Comparison of ENCODE assay signal across 17 cellular contexts in genomic region chr4:26132858-26133257, GRCh38.
DNase-seq lines count a peak whose midpoint lies in the region; ATAC-seq and TF ChIP-seq lines count a peak whose summit lies in the region.
"Had no signal": no experiment of that assay in that cellular context is flagged by ENCODE, and none has a peak within 500 bp of the region (broad histone marks: within the 10 kb centered on the region; RNA-seq: fewer than 3 reads in every experiment).

No MANE protein-coding gene starts in this region.

- peaks cover 41% of the 10 kb centered on the region for H3K4me1 Mint-ChIP-seq in activated CD4-positive, alpha-beta T cell treated with anti-CD3 and anti-CD28 coated beads for 36 hours
- H3K4me1 Mint-ChIP-seq in natural killer cell treated with Interleukin-12 subunit alpha and Interleukin-12 subunit beta and Interleukin-15 and Interleukin-18, amount 100 ng/mL, for 72 hours (ENCODE audit: low read depth in 2 of 2) = peaks cover 66 to 70% of the 10 kb centered on the region in 2 donors

- DNase-seq in activated CD4-positive, alpha-beta T cell treated with anti-CD3 and anti-CD28 coated beads for 36 hours = no peak
- no peak for DNase-seq in activated CD4-positive, alpha-beta T cell treated with anti-CD3 and anti-CD28 coated beads, Interleukin-2, amount 50 U/mL, for 4 hours
- DNase-seq in brain microvascular endothelial cell = no peak
- DNase-seq in natural killer cell treated with Interleukin-12 subunit alpha and Interleukin-12 subunit beta and Interleukin-15 and Interleukin-18, amount 100 ng/mL, for 72 hours (ENCODE audit: low spot score) = no peak
- DNase-seq in HUDEP-2 (lab: John Stamatoyannopoulos, UW; ENCODE audit: unreplicated experiment in 76 of 76) = no peak
- DNase-seq: activated CD4-positive, alpha-beta T cell treated with anti-CD3 and anti-CD28 coated beads, Interleukin-2, amount 50 U/mL, for 48 hours; activated naive CD4-positive, alpha-beta T cell treated with anti-CD3 and anti-CD28 coated beads, Interleukin-2, amount 50 U/mL, for 16 hours; cerebellar nuclear complex; NCI-H2107; stimulated activated CD4-positive, alpha-beta T cell treated with anti-CD3 and anti-CD28 coated beads, Interleukin-15, amount 100 ng/mL, for 24 hours; SW 1271 had no signal

- peaks cover 12% of the 10 kb centered on the region for H3K9me3 Mint-ChIP-seq in activated CD4-positive, alpha-beta T cell treated with anti-CD3 and anti-CD28 coated beads for 36 hours (ENCODE audit: low read depth)
- peaks cover 11% of the 10 kb centered on the region for H3K9me3 Mint-ChIP-seq in natural killer cell treated with Interleukin-12 subunit alpha and Interleukin-12 subunit beta and Interleukin-15 and Interleukin-18, amount 100 ng/mL, for 72 hours

- TF ChIP-seq CTCF in brain microvascular endothelial cell (IDR thresholded peaks at IDR 0.05; ENCODE audit: low read depth, low read length, missing control alignments) = peak; percentile 6

- no peak for ATAC-seq in activated CD4-positive, alpha-beta T cell treated with anti-CD3 and anti-CD28 coated beads for 36 hours
- no peak for ATAC-seq in natural killer cell treated with Interleukin-12 subunit alpha and Interleukin-12 subunit beta and Interleukin-15 and Interleukin-18, amount 100 ng/mL, for 72 hours
- ATAC-seq in HG02884 (IDR thresholded peaks at IDR 0.05; ENCODE audit: unreplicated experiment) (no peak), HG03097 (IDR thresholded peaks at IDR 0.05; ENCODE audit: low FRiP score, unreplicated experiment) (no peak)

- no peak overlapping the region for H3K4me3 ChIP-seq in brain microvascular endothelial cell (ENCODE audit: low read depth, low read length)
- H3K4me3 ChIP-seq: esophagus muscularis mucosa, pancreas had no signal

- intact Hi-C loops in activated CD4-positive, alpha-beta T cell treated with anti-CD3 and anti-CD28 coated beads for 36 hours (cut with DNase I, micrococcal nuclease) = loop anchor here in 1 of 2 experiments (5.0 kb wide), 1 partner anchor 64 kb away; no protein-coding TSS in a partner anchor

- TF ChIP-seq EP300 in Ishikawa (IDR thresholded peaks at IDR 0.05; ENCODE audit: borderline replicate concordance) = no peak

- no peaks in the 10 kb centered on the region for H3K27me3 ChIP-seq in brain microvascular endothelial cell (replicated peaks)
- H3K27me3 ChIP-seq: esophagus muscularis mucosa, pancreas had no signal

- no peaks in the 10 kb centered on the region for H3K36me3 ChIP-seq in brain microvascular endothelial cell (replicated peaks)
- H3K36me3 ChIP-seq: esophagus muscularis mucosa, pancreas had no signal

- H3K4me3 Mint-ChIP-seq in activated CD4-positive, alpha-beta T cell treated with anti-CD3 and anti-CD28 coated beads for 36 hours = no peak overlapping the region
- peak overlapping the region; percentile 61 for H3K4me3 Mint-ChIP-seq in natural killer cell treated with Interleukin-12 subunit alpha and Interleukin-12 subunit beta and Interleukin-15 and Interleukin-18, amount 100 ng/mL, for 72 hours

- H3K27me3 Mint-ChIP-seq in activated CD4-positive, alpha-beta T cell treated with anti-CD3 and anti-CD28 coated beads for 36 hours = peaks cover 2% of the 10 kb centered on the region
- H3K27me3 Mint-ChIP-seq in natural killer cell treated with Interleukin-12 subunit alpha and Interleukin-12 subunit beta and Interleukin-15 and Interleukin-18, amount 100 ng/mL, for 72 hours = peaks cover 0 to 2% of the 10 kb centered on the region in 2 donors

- in situ Hi-C loops in brain microvascular endothelial cell (cut with HindIII; ENCODE audit: low pct_ligation_motif_present, low sequenced_read_pairs) = no loop called here

- CTCF ChIA-PET in activated CD4-positive, alpha-beta T cell treated with anti-CD3 and anti-CD28 coated beads for 36 hours (lab: Charles Lee) = no interaction called here

- H3K27ac ChIP-seq in brain microvascular endothelial cell = no peak overlapping the region
- H3K27ac ChIP-seq: esophagus muscularis mucosa, KMS-11, pancreas had no signal

- peak overlapping the region; percentile 24 for H3K27ac Mint-ChIP-seq in activated CD4-positive, alpha-beta T cell treated with anti-CD3 and anti-CD28 coated beads for 36 hours
- peak overlapping the region; percentile 81 for H3K27ac Mint-ChIP-seq in natural killer cell treated with Interleukin-12 subunit alpha and Interleukin-12 subunit beta and Interleukin-15 and Interleukin-18, amount 100 ng/mL, for 72 hours

- TF ChIP-seq RAD21 in Ishikawa (IDR thresholded peaks at IDR 0.05; ENCODE audit: low read depth) = peak; percentile 64

- POLR2A ChIA-PET in activated CD4-positive, alpha-beta T cell treated with anti-CD3 and anti-CD28 coated beads for 36 hours (lab: Charles Lee) = no interaction called here

- H3K36me3 Mint-ChIP-seq in activated CD4-positive, alpha-beta T cell treated with anti-CD3 and anti-CD28 coated beads for 36 hours (ENCODE audit: low read depth) = no peaks in the 10 kb centered on the region
- peaks cover 46% of the 10 kb centered on the region for H3K36me3 Mint-ChIP-seq in natural killer cell treated with Interleukin-12 subunit alpha and Interleukin-12 subunit beta and Interleukin-15 and Interleukin-18, amount 100 ng/mL, for 72 hours

TF ChIP-seq in Ishikawa, 13 proteins besides CTCF, POLR2A, EP300 and RAD21:
- no peak for TF ChIP-seq YY1 (IDR thresholded peaks at IDR 0.05; ENCODE audit: low read depth)
- no peak for TF ChIP-seq TEAD4 (IDR thresholded peaks at IDR 0.05)
- TF ChIP-seq FOXM1 (IDR thresholded peaks at IDR 0.05; ENCODE audit: borderline replicate concordance, low read depth) = no peak
- TF ChIP-seq NFIC (IDR thresholded peaks at IDR 0.05) = no peak
- TF ChIP-seq, protein P1, sequence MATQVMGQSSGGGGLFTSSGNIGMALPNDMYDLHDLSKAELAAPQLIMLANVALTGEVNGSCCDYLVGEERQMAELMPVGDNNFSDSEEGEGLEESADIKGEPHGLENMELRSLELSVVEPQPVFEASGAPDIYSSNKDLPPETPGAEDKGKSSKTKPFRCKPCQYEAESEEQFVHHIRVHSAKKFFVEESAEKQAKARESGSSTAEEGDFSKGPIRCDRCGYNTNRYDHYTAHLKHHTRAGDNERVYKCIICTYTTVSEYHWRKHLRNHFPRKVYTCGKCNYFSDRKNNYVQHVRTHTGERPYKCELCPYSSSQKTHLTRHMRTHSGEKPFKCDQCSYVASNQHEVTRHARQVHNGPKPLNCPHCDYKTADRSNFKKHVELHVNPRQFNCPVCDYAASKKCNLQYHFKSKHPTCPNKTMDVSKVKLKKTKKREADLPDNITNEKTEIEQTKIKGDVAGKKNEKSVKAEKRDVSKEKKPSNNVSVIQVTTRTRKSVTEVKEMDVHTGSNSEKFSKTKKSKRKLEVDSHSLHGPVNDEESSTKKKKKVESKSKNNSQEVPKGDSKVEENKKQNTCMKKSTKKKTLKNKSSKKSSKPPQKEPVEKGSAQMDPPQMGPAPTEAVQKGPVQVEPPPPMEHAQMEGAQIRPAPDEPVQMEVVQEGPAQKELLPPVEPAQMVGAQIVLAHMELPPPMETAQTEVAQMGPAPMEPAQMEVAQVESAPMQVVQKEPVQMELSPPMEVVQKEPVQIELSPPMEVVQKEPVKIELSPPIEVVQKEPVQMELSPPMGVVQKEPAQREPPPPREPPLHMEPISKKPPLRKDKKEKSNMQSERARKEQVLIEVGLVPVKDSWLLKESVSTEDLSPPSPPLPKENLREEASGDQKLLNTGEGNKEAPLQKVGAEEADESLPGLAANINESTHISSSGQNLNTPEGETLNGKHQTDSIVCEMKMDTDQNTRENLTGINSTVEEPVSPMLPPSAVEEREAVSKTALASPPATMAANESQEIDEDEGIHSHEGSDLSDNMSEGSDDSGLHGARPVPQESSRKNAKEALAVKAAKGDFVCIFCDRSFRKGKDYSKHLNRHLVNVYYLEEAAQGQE (IDR thresholded peaks at IDR 0.05; ENCODE audit: low read depth) = no peak
- no peak for TF ChIP-seq EGR1 (IDR thresholded peaks at IDR 0.05)
- no peak for TF ChIP-seq CREB1 (IDR thresholded peaks at IDR 0.05; ENCODE audit: low read depth)
- no peak for TF ChIP-seq ZBTB7A (IDR thresholded peaks at IDR 0.05; ENCODE audit: low read depth)
- no peak for TF ChIP-seq TCF12 (IDR thresholded peaks at IDR 0.05; ENCODE audit: low read depth)
- TF ChIP-seq, protein P2, sequence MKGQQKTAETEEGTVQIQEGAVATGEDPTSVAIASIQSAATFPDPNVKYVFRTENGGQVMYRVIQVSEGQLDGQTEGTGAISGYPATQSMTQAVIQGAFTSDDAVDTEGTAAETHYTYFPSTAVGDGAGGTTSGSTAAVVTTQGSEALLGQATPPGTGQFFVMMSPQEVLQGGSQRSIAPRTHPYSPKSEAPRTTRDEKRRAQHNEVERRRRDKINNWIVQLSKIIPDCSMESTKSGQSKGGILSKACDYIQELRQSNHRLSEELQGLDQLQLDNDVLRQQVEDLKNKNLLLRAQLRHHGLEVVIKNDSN (IDR thresholded peaks at IDR 0.05) = no peak
- no peak for TF ChIP-seq TAF1 (IDR thresholded peaks at IDR 0.05; ENCODE audit: low read depth)
- no peak for TF ChIP-seq CEBPB (IDR thresholded peaks at IDR 0.05)
- TF ChIP-seq, protein P3, sequence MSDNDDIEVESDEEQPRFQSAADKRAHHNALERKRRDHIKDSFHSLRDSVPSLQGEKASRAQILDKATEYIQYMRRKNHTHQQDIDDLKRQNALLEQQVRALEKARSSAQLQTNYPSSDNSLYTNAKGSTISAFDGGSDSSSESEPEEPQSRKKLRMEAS (IDR thresholded peaks at IDR 0.05) = no peak
